ENCODE assay signal across 8 cellular contexts in genomic region chr2:120287183-120288015, GRCh38. TPM values are rescaled to one million over a fixed set of nuclear protein-coding genes. Genes with fewer than 3 reads are reported as not detected.
DNase-seq lines count a peak whose midpoint lies in the region; ATAC-seq, FAIRE-seq and TF ChIP-seq lines count a peak whose summit lies in the region.

No MANE protein-coding gene starts in this region.

- H3K4me1 ChIP-seq in Karpas-422 (ENCODE audit: low read length), result no peaks in the 10 kb centered on the region
- H3K4me1 ChIP-seq in kidney (ENCODE audit: control insufficient read depth in 1 of 2, insufficient read depth in 1 of 2, low read depth in 1 of 2, low read length in 2 of 2), result peaks cover 0 to 3% of the 10 kb centered on the region in 2 donors

- FAIRE-seq in kidney (lab: Jason Lieb, UNC), result no peak

- CTCF ChIA-PET in MCF 10A (lab: Yijun Ruan, JAX), result interaction anchor here (0.6 to 1.5 kb wide), 5 partner anchors 9 to 1314 kb away, joined by 3 read pairs; no protein-coding TSS in a partner anchor

- H3K4me3 ChIP-seq in Karpas-422 (ENCODE audit: low read length) (no peak overlapping the region), kidney (ENCODE audit: low read length in 2 of 2) (no peak overlapping the region)

- H3K9me3 ChIP-seq in Karpas-422 (ENCODE audit: low read length), result no peaks in the 10 kb centered on the region
- H3K9me3 ChIP-seq in kidney (ENCODE audit: control insufficient read depth in 1 of 2, low read length in 2 of 2), result no peaks in the 10 kb centered on the region

- H3K9me3 Mint-ChIP-seq in MCF 10A (ENCODE audit: unreplicated experiment), result no peaks in the 10 kb centered on the region

- peaks cover 20% of the 10 kb centered on the region for H3K4me1 Mint-ChIP-seq in MCF 10A (ENCODE audit: insufficient read depth, unreplicated experiment)

- ATAC-seq in GM18499 (IDR thresholded peaks at IDR 0.05; ENCODE audit: insufficient read depth, unreplicated experiment) (peak; percentile 98), GM21825 (IDR thresholded peaks at IDR 0.05; ENCODE audit: unreplicated experiment) (peak; percentile 97), Right ventricle myocardium superior (ENCODE audit: poor library complexity) (no peak)

- H3K4me3 Mint-ChIP-seq in MCF 10A (ENCODE audit: unreplicated experiment), result no peak overlapping the region

- BruUV-seq in MCF 10A (replicated peaks; lab: Mats Ljungman, UMichigan), result no TSS peak

- H3K4me2 ChIP-seq in Karpas-422 (ENCODE audit: low read depth, low read length, poor library complexity, severe bottlenecking), result no peak overlapping the region

- H3K36me3 ChIP-seq in Karpas-422 (ENCODE audit: insufficient read depth, low read length) (no peaks in the 10 kb centered on the region), kidney (ENCODE audit: control insufficient read depth in 1 of 2, insufficient read depth in 2 of 2, low read length in 2 of 2) (peaks cover 7 to 19% of the 10 kb centered on the region in 2 donors)

- H3K36me3 Mint-ChIP-seq in MCF 10A (ENCODE audit: insufficient read depth, unreplicated experiment), result peaks cover 22% of the 10 kb centered on the region

- TF ChIP-seq CTCF in MCF 10A (IDR thresholded peaks at IDR 0.05; ENCODE audit: unreplicated experiment) (no peak), kidney (IDR thresholded peaks at IDR 0.05; ENCODE audit: borderline replicate concordance, extremely low read depth, insufficient read depth) (no peak)

- H3K27me3 Mint-ChIP-seq in MCF 10A (ENCODE audit: insufficient read depth, unreplicated experiment), result no peaks in the 10 kb centered on the region

- intact Hi-C loops in MCF 10A (cut with micrococcal nuclease), result loop anchor here (2.0 kb wide), 1 partner anchor 35 kb away; the partner anchor contains the start of gene RALB
- intact Hi-C loops in kidney (cut with DNase I), result no loop called here
- intact Hi-C loops in Right ventricle myocardium superior (cut with DNase I), result no loop called here

- no peaks in the 10 kb centered on the region for H4K20me1 ChIP-seq in Karpas-422 (ENCODE audit: insufficient read depth, low read depth, low read length)

- POLR2A ChIA-PET in MCF 10A (lab: Yijun Ruan, JAX), result interaction anchor here (0.6 kb wide), 1 partner anchor 397 kb away, joined by 3 read pairs; no protein-coding TSS in a partner anchor

- no peaks in the 10 kb centered on the region for H3K27me3 ChIP-seq in Karpas-422 (ENCODE audit: low read length)

- H3K27ac ChIP-seq in Karpas-422 (ENCODE audit: low read length) (no peak overlapping the region), kidney (ENCODE audit: low read depth in 2 of 2, low read length in 2 of 2) (peak overlapping the region in 1 of 2 donors; percentile 19)

- H3K27ac Mint-ChIP-seq in MCF 10A (ENCODE audit: low read depth, unreplicated experiment), result no peak overlapping the region

- H3K9ac ChIP-seq in Karpas-422 (ENCODE audit: low read length), result no peak overlapping the region
- H3K9ac ChIP-seq in kidney (ENCODE audit: low read length in 2 of 2), result no peak overlapping the region

- DNase-seq in Karpas-422 (peak; percentile 35), MCF 10A (ENCODE audit: unreplicated experiment) (peak; percentile 53), putamen (ENCODE audit: low spot score) (peak; percentile 15), kidney (no peak), Right ventricle myocardium superior (no peak), SIG-M5 treated with dmso at 0.1 percent for 504 hours (lab: John Stamatoyannopoulos, UW; ENCODE audit: unreplicated experiment) (no peak)

- H3K79me2 ChIP-seq in Karpas-422 (ENCODE audit: low read length), result no peaks in the 10 kb centered on the region

- H3K9me2 ChIP-seq in Karpas-422 (replicated peaks; ENCODE audit: insufficient read depth, low read length), result no peaks in the 10 kb centered on the region

- no peak overlapping the region for H2AFZ ChIP-seq in Karpas-422 (ENCODE audit: low read length)

RNA-seq across cellular contexts. Expression of gene RALB, which starts 34.7 kb away (rescaled TPM):
- total RNA-seq in Karpas-422 (2014; rRNA removed; shearing (Covaris generic); ENCODE audit: low replicate concordance), result 7.2 and 19.4 TPM in 2 replicates
- 37.4 and 46.5 TPM in 2 replicates for total RNA-seq in MCF 10A (2022)
- total RNA-seq in kidney, result 64.5 TPM
- polyA plus RNA-seq in kidney (ENCODE audit: insufficient read depth, low read depth, low replicate concordance), result 58.5 TPM
- total RNA-seq in Right ventricle myocardium superior, result 48.8 TPM

RNA-seq across cellular contexts. Expression of gene INHBB, which starts 58.5 kb away (rescaled TPM):
- not detected in 2 replicates for total RNA-seq in Karpas-422 (2014; rRNA removed; shearing (Covaris generic); ENCODE audit: low replicate concordance)
- total RNA-seq in MCF 10A (2022) (0.10 and 0.16 TPM in 2 replicates), kidney (3.7 TPM), Right ventricle myocardium superior (8.2 TPM)
- polyA plus RNA-seq in kidney (ENCODE audit: insufficient read depth, low read depth, low replicate concordance), result 0.49 TPM

Comparison
In these comparisons a context has a peak if more than half of its experiments do, and no peak if none do; other contexts are left out.
1. DNase-seq: peak in Karpas-422 (single experiment), MCF 10A (single experiment) and putamen (single experiment); none in kidney (single experiment), Right ventricle myocardium superior (single experiment) and SIG-M5 treated with dmso at 0.1 percent for 504 hours (single experiment).